ENCODE assay signal across 1 cellular context in the genomic region with DNA sequence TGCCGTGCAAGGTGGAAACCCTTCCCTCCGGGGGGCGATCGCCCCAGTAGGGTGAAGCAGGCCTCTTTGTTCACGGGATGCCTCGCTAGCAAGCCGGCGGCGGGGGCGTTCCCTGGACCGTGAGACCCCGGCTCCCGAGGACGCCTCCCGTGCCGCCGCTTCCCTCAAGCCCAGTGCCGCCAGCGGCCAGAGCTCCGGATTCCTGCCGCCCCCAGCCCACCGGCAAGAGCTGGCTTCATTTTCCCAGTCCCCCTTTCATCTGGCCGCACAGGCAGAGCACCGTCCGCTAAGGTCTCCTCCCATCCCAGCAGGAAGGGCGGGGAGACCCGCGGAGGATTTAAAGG.
TF ChIP-seq lines count a peak whose summit lies in the region.

No MANE protein-coding gene starts in this region.

TF ChIP-seq in endothelial cell of umbilical vein, 7 proteins besides CTCF, POLR2A, EP300 and RAD21 (continued from another document):
- no peak for TF ChIP-seq MAX (IDR thresholded peaks at IDR 0.05; ENCODE audit: insufficient read depth, insufficient read length)
- TF ChIP-seq EZH2 (IDR thresholded peaks at IDR 0.05; ENCODE audit: borderline replicate concordance, low read depth, low read length, severe bottlenecking), result no peak
